ENCODE assay signal across 8 cellular contexts in genomic region chr19:36791420-36792125, GRCh38. TPM values are rescaled to one million over a fixed set of nuclear protein-coding genes. Genes with fewer than 3 reads are reported as not detected.
DNase-seq lines count a peak whose midpoint lies in the region; ATAC-seq, FAIRE-seq and TF ChIP-seq lines count a peak whose summit lies in the region.
"Not testable (repeated sequence)": the region's sequence is repeated elsewhere in the genome, so short reads cannot be mapped to it uniquely, and the experiment has no call there.

No MANE protein-coding gene starts in this region.

- H2BK120ac ChIP-seq in H9 (ENCODE audit: low read depth, low read length, poor library complexity, severe bottlenecking); mesendoderm (ENCODE audit: low read depth, low read length): not testable (repeated sequence)

- H3K4me3 Mint-ChIP-seq in CD14-positive monocyte = peak overlapping the region; percentile 41 to 61
- not testable (repeated sequence) for H3K4me3 Mint-ChIP-seq in H9

- not testable (repeated sequence) for H3K27me3 ChIP-seq in H9 (ENCODE audit: insufficient read depth, low read length); left ventricle myocardium inferior (ENCODE audit: low read depth); mesendoderm (ENCODE audit: insufficient read depth, low read length, poor library complexity)

- H3K4me3 ChIP-seq in left ventricle myocardium inferior = peak overlapping the region; percentile 57
- H3K4me3 ChIP-seq in mesendoderm (ENCODE audit: low read length) = not testable (repeated sequence)

- H3K79me2 ChIP-seq in H9 (ENCODE audit: insufficient read depth, low read length); mesendoderm (ENCODE audit: control insufficient read depth, insufficient read depth, low read length): not testable (repeated sequence)

- not testable (repeated sequence) for H3T11ph ChIP-seq in H9 (ENCODE audit: low read length)

- WGBS in H9 (ENCODE audit: extremely low coverage, insufficient read length, low lambda C conversion rate) = no CpG with 5 or more reads among the region's 34 CpGs
- no CpG with 5 or more reads among the region's 34 CpGs for WGBS in mesendoderm (ENCODE audit: extremely low coverage, insufficient coverage, low lambda C conversion rate)

- not testable (repeated sequence) for H3K4me1 Mint-ChIP-seq in CD14-positive monocyte, H9

- not testable (repeated sequence) for H2BK12ac ChIP-seq in H9 (ENCODE audit: insufficient read length, low read depth, low read length)

- H3K27me3 Mint-ChIP-seq in CD14-positive monocyte (ENCODE audit: low read depth in 3 of 3); H9 (ENCODE audit: low read depth): not testable (repeated sequence)

- not testable (repeated sequence) for H3K36me3 ChIP-seq in left ventricle myocardium inferior; mesendoderm (ENCODE audit: control insufficient read depth, insufficient read depth, low read length)

- H3K9me3 Mint-ChIP-seq in CD14-positive monocyte (peaks cover 48 to 89% (median 81%) of the 10 kb centered on the region in 7 donors), H9 (peaks cover 70 to 80% of the 10 kb centered on the region in 2 experiments)
- peaks cover 38 to 41% of the 10 kb centered on the region in 2 donors for H3K9me3 Mint-ChIP-seq in activated naive CD4-positive, alpha-beta T cell treated with anti-CD3 and anti-CD28 coated beads, Interleukin-2, amount 50 U/mL, for 72 hours

- H2BK15ac ChIP-seq in H9 (ENCODE audit: low read depth, low read length); mesendoderm (replicated peaks; ENCODE audit: low read depth): not testable (repeated sequence)

- H3K27ac ChIP-seq in H9 (ENCODE audit: insufficient read length, low read depth, low read length); mesendoderm (ENCODE audit: low read depth, low read length): not testable (repeated sequence)
- peak overlapping the region; percentile 32 for H3K27ac ChIP-seq in left ventricle myocardium inferior (replicated peaks)

- peak overlapping the region; percentile 46 for H3K4me2 ChIP-seq in H9 (ENCODE audit: insufficient read depth, insufficient read length, low read length)
- not testable (repeated sequence) for H3K4me2 ChIP-seq in mesendoderm (ENCODE audit: low read length)

- ATAC-seq in activated naive CD4-positive, alpha-beta T cell treated with anti-CD3 and anti-CD28 coated beads, Interleukin-2, amount 50 U/mL, for 72 hours = peak; percentile 85 to 93

- not testable (repeated sequence) for H2BK20ac ChIP-seq in H9 (ENCODE audit: low read depth, low read length, poor library complexity, severe bottlenecking)

- H4K91ac ChIP-seq in H9 (ENCODE audit: insufficient read length, low read depth, low read length) = not testable (repeated sequence)

- H3K27ac Mint-ChIP-seq in CD14-positive monocyte; H9; activated naive CD4-positive, alpha-beta T cell treated with anti-CD3 and anti-CD28 coated beads, Interleukin-2, amount 50 U/mL, for 72 hours: not testable (repeated sequence)

- intact Hi-C loops in CD14-positive monocyte (cut with micrococcal nuclease); left ventricle myocardium inferior (cut with micrococcal nuclease): not testable (repeated sequence)

- H3K23me2 ChIP-seq in H9 (ENCODE audit: insufficient read length, low read depth, low read length, poor library complexity, severe bottlenecking) = not testable (repeated sequence)

- peak; percentile 94 for FAIRE-seq in endometrium (lab: Jason Lieb, UNC)

- not testable (repeated sequence) for H2AFZ ChIP-seq in H9 (ENCODE audit: low read length)

- not testable (repeated sequence) for H4K8ac ChIP-seq in H9 (replicated peaks; ENCODE audit: insufficient read length, low read depth, low read length); mesendoderm (ENCODE audit: low read depth, low read length)

- H4K5ac ChIP-seq in H9 (ENCODE audit: insufficient read length, low read depth, low read length); mesendoderm (ENCODE audit: low read length): not testable (repeated sequence)

- not testable (repeated sequence) for H4K20me1 ChIP-seq in H9 (ENCODE audit: control insufficient read depth, insufficient read depth, insufficient read length)

- H2AK5ac ChIP-seq in H9 (ENCODE audit: insufficient read length, low read length); mesendoderm (ENCODE audit: low read length): not testable (repeated sequence)

- H3K36me3 Mint-ChIP-seq in CD14-positive monocyte = not testable (repeated sequence)
- H3K36me3 Mint-ChIP-seq in H9 (ENCODE audit: insufficient read depth in 1 of 3, low read depth in 3 of 3) = peaks cover 13 to 35% (median 15%) of the 10 kb centered on the region in 3 experiments; a peak in 6 of 7 replicates
- H3K36me3 Mint-ChIP-seq in activated naive CD4-positive, alpha-beta T cell treated with anti-CD3 and anti-CD28 coated beads, Interleukin-2, amount 50 U/mL, for 72 hours = peaks cover 46 to 61% of the 10 kb centered on the region in 2 donors

- H3K56ac ChIP-seq in H9 (ENCODE audit: insufficient read length, low read depth, low read length); mesendoderm (ENCODE audit: low read length): not testable (repeated sequence)

- not testable (repeated sequence) for H2BK5ac ChIP-seq in H9 (ENCODE audit: insufficient read length, low read length); mesendoderm (ENCODE audit: low read length)

- not testable (repeated sequence) for H3K4me1 ChIP-seq in H9 (ENCODE audit: insufficient read depth, low read length); left ventricle myocardium inferior; mesendoderm (ENCODE audit: control insufficient read depth, low read depth, low read length)

- H3K14ac ChIP-seq in H9 (ENCODE audit: insufficient read depth, low read length) = not testable (repeated sequence)

- not testable (repeated sequence) for H3K9me3 ChIP-seq in H9 (ENCODE audit: control insufficient read depth, low read depth, low read length)
- H3K9me3 ChIP-seq in left ventricle myocardium inferior (replicated peaks) = peaks cover 50% of the 10 kb centered on the region

- not testable (repeated sequence) for TF ChIP-seq CTCF in CD14-positive monocyte (IDR thresholded peaks at IDR 0.05); H9 (conservative IDR thresholded peaks at IDR 0.05)
- peak; percentile 42 for TF ChIP-seq CTCF in left ventricle myocardium inferior (IDR thresholded peaks at IDR 0.05; ENCODE audit: borderline replicate concordance)

- not testable (repeated sequence) for H3K9ac ChIP-seq in H9 (ENCODE audit: extremely low read depth, insufficient read length, low read length); mesendoderm (ENCODE audit: low read length)

- not testable (repeated sequence) for H3K23ac ChIP-seq in H9 (ENCODE audit: insufficient read length, low read depth, low read length); mesendoderm (ENCODE audit: low read length)

- DNase-seq in CD14-positive monocyte (ENCODE audit: low spot score); H9; activated naive CD4-positive, alpha-beta T cell treated with anti-CD3 and anti-CD28 coated beads, Interleukin-2, amount 50 U/mL, for 72 hours (ENCODE audit: low spot score in 2 of 2): not testable (repeated sequence)
- DNase-seq in SK-N-DZ (ENCODE audit: low spot score) (peak; percentile 84), left ventricle myocardium inferior (peak; percentile 29), mesendoderm (peak; percentile 89)
- peak; percentile 29 for DNase-seq in stimulated activated CD8-positive, alpha-beta memory T cell treated with anti-CD3 and anti-CD28 coated beads, Interleukin-4, amount 100 ng/mL, for 48 hours

- H3K18ac ChIP-seq in H9 (ENCODE audit: insufficient read length, low read depth, low read length) = peak overlapping the region; percentile 79
- not testable (repeated sequence) for H3K18ac ChIP-seq in mesendoderm (ENCODE audit: low read length)

- H3K4ac ChIP-seq in H9 (ENCODE audit: low read depth, low read length); mesendoderm (ENCODE audit: low read depth, low read length): not testable (repeated sequence)

- H3K79me1 ChIP-seq in H9 (ENCODE audit: insufficient read depth, low read depth, low read length, poor library complexity, severe bottlenecking); mesendoderm (ENCODE audit: low read length): not testable (repeated sequence)

RNA-seq across cellular contexts. Expression of gene ZNF850, which starts 19.0 kb away (rescaled TPM):
- under 1 TPM; 0.02 to 0.08 TPM for polyA plus RNA-seq in CD14-positive monocyte
- 23.9 and 25.1 TPM in 2 replicates for total RNA-seq in H9 (2021)
- polyA plus RNA-seq in SK-N-DZ (2014; cell fraction: cytosol; rRNA removed) = 8.0 and 10.6 TPM in 2 replicates
- polyA plus RNA-seq in SK-N-DZ (2014; cell fraction: nucleus; rRNA removed) = 2.9 TPM in 2 replicates
- total RNA-seq in activated naive CD4-positive, alpha-beta T cell treated with anti-CD3 and anti-CD28 coated beads, Interleukin-2, amount 50 U/mL, for 72 hours = 10 to 100 TPM in 1 of 2 donors, 1 to 10 TPM in 1; 8.0 to 40.7 TPM
- 5.2 TPM for total RNA-seq in left ventricle myocardium inferior
- 15.3 TPM for polyA plus RNA-seq in mesendoderm (2013, experiment 1 of 2)
- 14.8 TPM for polyA plus RNA-seq in mesendoderm (2013, experiment 2 of 2)

RNA-seq across cellular contexts. Expression of gene ZNF790, which starts 46.6 kb away (rescaled TPM):
- polyA plus RNA-seq in CD14-positive monocyte = 1 to 10 TPM; 2.3 to 2.7 TPM
- 8.2 and 9.6 TPM in 2 replicates for total RNA-seq in H9 (2021)
- 2.3 and 6.4 TPM in 2 replicates for polyA plus RNA-seq in SK-N-DZ (2014; cell fraction: cytosol; rRNA removed)
- 2.7 and 3.3 TPM in 2 replicates for polyA plus RNA-seq in SK-N-DZ (2014; cell fraction: nucleus; rRNA removed)
- 1 to 10 TPM; 4.6 to 8.0 TPM for total RNA-seq in activated naive CD4-positive, alpha-beta T cell treated with anti-CD3 and anti-CD28 coated beads, Interleukin-2, amount 50 U/mL, for 72 hours
- total RNA-seq in left ventricle myocardium inferior = 7.3 TPM
- 2.8 TPM for polyA plus RNA-seq in mesendoderm (2013, experiment 1 of 2)
- polyA plus RNA-seq in mesendoderm (2013, experiment 2 of 2) = 3.2 TPM

RNA-seq across cellular contexts. Expression of gene ZNF345, which starts 59.1 kb away (rescaled TPM):
- 1 to 10 TPM in 1 of 2 donors, under 1 TPM in 1; 0.66 to 1.3 TPM for polyA plus RNA-seq in CD14-positive monocyte
- total RNA-seq in H9 (2021) = 5.5 and 6.0 TPM in 2 replicates
- 12.3 and 17.4 TPM in 2 replicates for polyA plus RNA-seq in SK-N-DZ (2014; cell fraction: cytosol; rRNA removed)
- polyA plus RNA-seq in SK-N-DZ (2014; cell fraction: nucleus; rRNA removed) = 8.8 and 10.9 TPM in 2 replicates
- 1 to 10 TPM; 4.3 to 5.7 TPM for total RNA-seq in activated naive CD4-positive, alpha-beta T cell treated with anti-CD3 and anti-CD28 coated beads, Interleukin-2, amount 50 U/mL, for 72 hours
- total RNA-seq in left ventricle myocardium inferior = 2.9 TPM
- polyA plus RNA-seq in mesendoderm (2013, experiment 1 of 2) = 3.5 TPM
- 3.3 TPM for polyA plus RNA-seq in mesendoderm (2013, experiment 2 of 2)
